In genomic region chr11:77183421-77183984, GRCh38 we compare ENCODE assay signal across 17 cellular contexts. TPM values are rescaled to one million over a fixed set of nuclear protein-coding genes. Genes with fewer than 3 reads are reported as not detected.
DNase-seq lines count a peak whose midpoint lies in the region; ATAC-seq and TF ChIP-seq lines count a peak whose summit lies in the region.
"Had no signal": no experiment of that assay in that cellular context is flagged by ENCODE, and none has a peak within 500 bp of the region (broad histone marks: within the 10 kb centered on the region; RNA-seq: fewer than 3 reads in every experiment).

No MANE protein-coding gene starts in this region.

- H3K27ac ChIP-seq in caudate nucleus (ENCODE audit: low read depth, low read length), result no peak overlapping the region
- no peak overlapping the region for H3K27ac ChIP-seq in colonic mucosa

- DNase-seq in G401 (ENCODE audit: low spot score), result peak; percentile 30
- DNase-seq in caudate nucleus (lab: John Stamatoyannopoulos, UW), result peak in 39 of 61 donors; percentile 8 to 83 (median 30)
- peak; percentile 17 for DNase-seq in inferior parietal cortex (ENCODE audit: extremely low spot score)
- DNase-seq in putamen (ENCODE audit: low spot score), result peak; percentile 63
- no peak for DNase-seq in activated gamma-delta T cell treated with Interleukin-2 at 50 U/mL for 16 hours
- no peak for DNase-seq in colonic mucosa
- no peak for DNase-seq in D341Med (ENCODE audit: low spot score)
- DNase-seq: DMS79 treated with DMSO at 0.1 percent for 48 hours; GOT3; KBM-7; MV-4-11; NCI-H1417; NCI-H187 treated with DMSO at 0.1 percent for 48 hours; NCI-H446; NK-92 treated with Interleukin-12 subunit alpha and Interleukin-12 subunit beta, amount 100 ng/mL, for 24 hours; OCI-M1 had no signal

- H3K4me1 ChIP-seq in colonic mucosa, result peaks cover 9% of the 10 kb centered on the region

- no peak for ATAC-seq in GM19023 (IDR thresholded peaks at IDR 0.05; ENCODE audit: unreplicated experiment)

- no peaks in the 10 kb centered on the region for H3K36me3 ChIP-seq in colonic mucosa

- no peaks in the 10 kb centered on the region for H3K27me3 ChIP-seq in colonic mucosa

- no peak overlapping the region for H3K9ac ChIP-seq in colonic mucosa (ENCODE audit: low read depth in 2 of 2, low read length in 2 of 2)

- in situ Hi-C loops in G401 (cut with HindIII; ENCODE audit: low sequenced_read_pairs), result no loop called here

- no peak overlapping the region for H3K4me3 ChIP-seq in colonic mucosa

- intact Hi-C loops in colonic mucosa (cut with DNase I), result no loop called here

- H3K9me3 ChIP-seq in colonic mucosa, result no peaks in the 10 kb centered on the region

- no peak for TF ChIP-seq CTCF in colonic mucosa (IDR thresholded peaks at IDR 0.05)

RNA-seq across cellular contexts. Expression of gene MYO7A, which starts 55.5 kb away (rescaled TPM):
- total RNA-seq in G401 (2014; rRNA removed; shearing (Covaris generic)), result 0.64 and 4.1 TPM in 2 replicates
- 1 to 10 TPM; 3.8 to 4.1 TPM for total RNA-seq in colonic mucosa

Comparison
In these comparisons a context has a peak if more than half of its experiments do, and no peak if none do; other contexts are left out.
1. DNase-seq: peak in G401 (single experiment), caudate nucleus (39 of 61), inferior parietal cortex (single experiment) and putamen (single experiment); none in activated gamma-delta T cell treated with Interleukin-2 at 50 U/mL for 16 hours (single experiment), colonic mucosa (single experiment) and D341Med (single experiment).